In genomic region chr3:39180183-39180545, GRCh38 we compare ENCODE assay signal across 8 cellular contexts. TPM values are rescaled to one million over a fixed set of nuclear protein-coding genes. Genes with fewer than 3 reads are reported as not detected.
DNase-seq lines count a peak whose midpoint lies in the region; ATAC-seq, FAIRE-seq and TF ChIP-seq lines count a peak whose summit lies in the region.

No MANE protein-coding gene starts in this region.

- H3K4me1 ChIP-seq in heart left ventricle: peaks cover 3 to 78% (median 42%) of the 10 kb centered on the region in 12 donors
- peaks cover 12% of the 10 kb centered on the region for H3K4me1 ChIP-seq in GM12878 (ENCODE audit: control insufficient read depth, insufficient read depth, low read length)
- H3K4me1 ChIP-seq in upper lobe of right lung: peaks cover 43% of the 10 kb centered on the region

- intact Hi-C loops in heart left ventricle (cut with DNase I) (loop anchor here in 8 of 10 donors (1.0 to 10.0 kb wide), 7 partner anchors 38 to 205 kb away; partner anchors contain the start of genes GORASP1 (in 4 of the 8), TTC21A (in 4 of the 8) and SLC25A38 (in 1 of the 8)), left cardiac atrium (cut with DNase I) (loop anchor here in 1 of 2 donors (5.0 kb wide), 1 partner anchor 38 kb away; no protein-coding TSS in a partner anchor), GM12878 (cut with micrococcal nuclease; ENCODE audit: unreplicated experiment) (loop anchor here (2.0 kb wide), 1 partner anchor 79 kb away; no protein-coding TSS in a partner anchor), upper lobe of right lung (cut with DNase I) (no loop called here), posterior vena cava (cut with DNase I) (no loop called here)

- H3K9ac ChIP-seq in GM12878 (ENCODE audit: control insufficient read depth, insufficient read depth, low read length): no peak overlapping the region

- peaks cover 28% of the 10 kb centered on the region for H3K4me1 Mint-ChIP-seq in memory B cell

- H3K79me2 ChIP-seq in GM12878 (ENCODE audit: control insufficient read depth, insufficient read depth, low read length): no peaks in the 10 kb centered on the region

- peak overlapping the region; percentile 88 for H3K27ac Mint-ChIP-seq in memory B cell

- POLR2A ChIA-PET in GM12878 (lab: Charles Lee): interaction anchor here (0.6 kb wide), 1 partner anchor 33 kb away, joined by 3 read pairs; no protein-coding TSS in a partner anchor

- in situ Hi-C loops in GM12878 (cut with MboI): no loop called here

- H3K9me3 ChIP-seq in heart left ventricle: no peaks in the 10 kb centered on the region
- H3K9me3 ChIP-seq in GM12878 (replicated peaks; ENCODE audit: control insufficient read depth, insufficient read depth, low read length): no peaks in the 10 kb centered on the region
- H3K9me3 ChIP-seq in upper lobe of right lung: no peaks in the 10 kb centered on the region

- no peaks in the 10 kb centered on the region for H3K36me3 Mint-ChIP-seq in memory B cell

- no TSS peak for BruUV-seq in GM12878 (replicated peaks; lab: Mats Ljungman, UMichigan)

- H4K20me1 ChIP-seq in GM12878 (ENCODE audit: control insufficient read depth, insufficient read depth): no peaks in the 10 kb centered on the region

- no peak overlapping the region for H2AFZ ChIP-seq in GM12878 (ENCODE audit: control insufficient read depth, low read depth, low read length)

- no peak for TF ChIP-seq RAD21 in GM12878 (IDR thresholded peaks at IDR 0.05; ENCODE audit: insufficient read depth, low read depth, low read length)

- no peak for DNase-seq in heart left ventricle
- DNase-seq in left cardiac atrium: no peak
- no peak for DNase-seq in GM12878 (ENCODE audit: low read depth, low spot score)
- DNase-seq in memory B cell (ENCODE audit: low spot score in 2 of 2): no peak
- DNase-seq in upper lobe of right lung: no peak
- DNase-seq in effector CD4-positive, alpha-beta T cell: no peak
- DNase-seq in posterior vena cava (ENCODE audit: low spot score): no peak
- DNase-seq in urothelium cell line (ENCODE audit: low spot score): no peak

- RAD21 ChIA-PET in GM12878 (lab: Charles Lee; ENCODE audit: unreplicated experiment): interaction anchor here (3.6 kb wide), 1 partner anchor 109 kb away, joined by 31 read pairs; no protein-coding TSS in a partner anchor

- H3K36me3 ChIP-seq in heart left ventricle (peaks cover 0 to 19% (median 4%) of the 10 kb centered on the region in 9 donors), GM12878 (ENCODE audit: control insufficient read depth in 2 of 2, insufficient read depth in 2 of 2, low read length in 1 of 2) (no peaks in the 10 kb centered on the region), upper lobe of right lung (no peaks in the 10 kb centered on the region)

- H3K27ac ChIP-seq in heart left ventricle: peak overlapping the region; percentile 69 to 99 (median 94)
- H3K27ac ChIP-seq in GM12878 (ENCODE audit: control insufficient read depth, insufficient read depth): no peak overlapping the region
- peak overlapping the region; percentile 71 for H3K27ac ChIP-seq in upper lobe of right lung

- SMC1A ChIA-PET in GM12878 (lab: Charles Lee; ENCODE audit: uncharacterized antibody, unreplicated experiment): interaction anchor here (0.6 to 5.2 kb wide), 3 partner anchors 10 to 108 kb away, joined by 3 to 34 read pairs (median 11); no protein-coding TSS in a partner anchor

- FAIRE-seq in GM12878 (lab: Jason Lieb, UNC) (no peak), urothelium cell line (lab: Jason Lieb, UNC) (no peak)

- 61 to 65% (median 63%) methylated on average over 3 of the region's 3 CpGs for WGBS in heart left ventricle, 4 donors
- 44% methylated on average over 3 of the region's 3 CpGs for WGBS in GM12878 (ENCODE audit: insufficient coverage, insufficient replicate concordance, low lambda C conversion rate, missing lambda C conversion rate)

- peak overlapping the region; percentile 75 for H3K4me2 ChIP-seq in GM12878 (ENCODE audit: control insufficient read depth, insufficient read depth)

- H3K4me3 Mint-ChIP-seq in memory B cell: peak overlapping the region; percentile 80

- no peak for ATAC-seq in heart left ventricle
- ATAC-seq in left cardiac atrium: no peak
- no peak for ATAC-seq in GM12878
- ATAC-seq in memory B cell (ENCODE audit: low read depth): no peak
- no peak for ATAC-seq in upper lobe of right lung

- TF ChIP-seq EP300 in GM12878 (IDR thresholded peaks at IDR 0.05; ENCODE audit: borderline replicate concordance in 1 of 2, control insufficient read depth in 1 of 2, low read depth in 2 of 2, low read length in 2 of 2): no peak

- H3K27me3 Mint-ChIP-seq in memory B cell: no peaks in the 10 kb centered on the region

- TF ChIP-seq CTCF in heart left ventricle (IDR thresholded peaks at IDR 0.05): no peak
- TF ChIP-seq CTCF in GM12878 (IDR thresholded peaks at IDR 0.05 in 2 of 3, conservative IDR thresholded peaks at IDR 0.05 in 1 of 3; ENCODE audit: control insufficient read depth in 2 of 3, extremely low read depth in 1 of 3, insufficient read depth in 1 of 3, low read depth in 3 of 3, low read length in 3 of 3): no peak
- TF ChIP-seq CTCF in upper lobe of right lung (IDR thresholded peaks at IDR 0.05): no peak

- H3K9me3 Mint-ChIP-seq in memory B cell: no peaks in the 10 kb centered on the region

- CTCF ChIA-PET in GM12878 (lab: Yijun Ruan, JAX): interaction anchor here (0.9 to 5.0 kb wide), 5 partner anchors 10 to 111 kb away, joined by 3 to 39 read pairs (median 21); no protein-coding TSS in a partner anchor

- H3K4me3 ChIP-seq in heart left ventricle (peak overlapping the region in 9 of 12 donors; percentile 30 to 53 (median 48)), GM12878 (peak overlapping the region; percentile 61; the same call in 1 of the 2 replicates), upper lobe of right lung (peak overlapping the region; percentile 34)

- TF ChIP-seq POLR2A in heart left ventricle (IDR thresholded peaks at IDR 0.05): no peak
- no peak for TF ChIP-seq POLR2A in GM12878 (IDR thresholded peaks at IDR 0.05; ENCODE audit: low read depth, low read length)

- H3K27me3 ChIP-seq in heart left ventricle: no peaks in the 10 kb centered on the region
- H3K27me3 ChIP-seq in GM12878 (replicated peaks in 1 of 2; ENCODE audit: control insufficient read depth in 2 of 2, insufficient read depth in 2 of 2, low read length in 1 of 2): no peaks in the 10 kb centered on the region
- no peaks in the 10 kb centered on the region for H3K27me3 ChIP-seq in upper lobe of right lung

TF ChIP-seq in GM12878, 131 proteins besides CTCF, POLR2A, EP300 and RAD21 (continues in another document):
- TF ChIP-seq RFX5 (IDR thresholded peaks at IDR 0.05; ENCODE audit: low read depth, low read length) (no peak), MTA3 (IDR thresholded peaks at IDR 0.05; ENCODE audit: borderline replicate concordance, low read length) (no peak), ZBED1 (IDR thresholded peaks at IDR 0.05; ENCODE audit: borderline replicate concordance) (no peak), RUNX3 (IDR thresholded peaks at IDR 0.05; ENCODE audit: low read length) (no peak), NFXL1 (IDR thresholded peaks at IDR 0.05; ENCODE audit: borderline replicate concordance) (no peak)

RNA-seq across cellular contexts. Expression of gene XIRP1, which starts 12.2 kb away (rescaled TPM):
- total RNA-seq in heart left ventricle: 1,000 to 10,000 TPM in 1 of 9 donors, 100 to 1,000 TPM in 8; 293 to 1,122 (median 530) TPM
- polyA plus RNA-seq in heart left ventricle: 100 to 1,000 TPM; 496 to 675 TPM
- 100 to 1,000 TPM; 160 to 242 TPM for total RNA-seq in left cardiac atrium
- total RNA-seq in GM12878 (2013; cell fraction: nucleolus; rRNA removed): 0.12 TPM in 1 of 2 replicates, not detected in the other
- total RNA-seq in GM12878 (2014; rRNA removed): 0.16 and 0.17 TPM in 2 replicates
- total RNA-seq in GM12878 (2014; rRNA removed; fragmentation: Illumina TruSeq; extraction: Trizol): 0.18 and 0.23 TPM in 2 replicates
- 0.38 and 0.40 TPM in 2 replicates for total RNA-seq in GM12878 (2021)
- 0.16 TPM for polyA plus RNA-seq in GM12878 (2011; ENCODE audit: low read depth)
- polyA plus RNA-seq in GM12878 (2011; rRNA removed): 0.01 and 0.03 TPM in 2 replicates
- 0.03 and 0.08 TPM in 2 replicates for polyA plus RNA-seq in GM12878 (2011; cell fraction: cytosol; rRNA removed)
- polyA plus RNA-seq in GM12878 (2011; cell fraction: nucleus; rRNA removed): 0.30 and 0.37 TPM in 2 replicates
- polyA plus RNA-seq in GM12878 (2012): 0.20 and 0.28 TPM in 2 replicates
- polyA plus RNA-seq in GM12878 (2014; fragmentation: Illumina TruSeq; extraction: Trizol): 0.14 and 0.24 TPM in 2 replicates
- polyA plus RNA-seq in GM12878 (2014; fragmentation: Nextera tagmentation; extraction: Ambion mirVana): under 1 TPM in 1 of 2 experiments, not detected in 1; 0.05 TPM
- polyA plus RNA-seq in GM12878 (2014; rRNA removed): 0.08 and 0.27 TPM in 2 replicates
- polyA plus RNA-seq in GM12878 (2016; fragmentation: Nextera tagmentation; extraction: Ambion mirVana): under 1 TPM; 0.04 to 0.05 TPM
- 0.07 and 0.21 TPM in 2 replicates for polyA minus RNA-seq in GM12878 (2011; rRNA and poly(A)+ RNA removed)
- not detected in 2 replicates for polyA minus RNA-seq in GM12878 (2011; cell fraction: cytosol; rRNA and poly(A)+ RNA removed)
- polyA minus RNA-seq in GM12878 (2011; cell fraction: nucleus; rRNA and poly(A)+ RNA removed): 0.12 and 0.29 TPM in 2 replicates
- total RNA-seq in upper lobe of right lung: not detected
- 1 to 10 TPM in 1 of 2 donors, under 1 TPM in 1; 0.23 to 7.1 TPM for total RNA-seq in posterior vena cava

RNA-seq across cellular contexts. Expression of gene CSRNP1, which starts 26.8 kb away (rescaled TPM):
- total RNA-seq in heart left ventricle: 10 to 100 TPM in 7 of 9 donors, 1 to 10 TPM in 2; 5.3 to 27.3 (median 17.2) TPM
- 10 to 100 TPM in 1 of 2 donors, 1 to 10 TPM in 1; 9.3 to 40.3 TPM for polyA plus RNA-seq in heart left ventricle
- 10 to 100 TPM; 20.5 to 41.6 TPM for total RNA-seq in left cardiac atrium
- 19.2 and 23.9 TPM in 2 replicates for total RNA-seq in GM12878 (2013; cell fraction: nucleolus; rRNA removed)
- total RNA-seq in GM12878 (2014; rRNA removed): 14.2 TPM in 2 replicates
- 6.4 and 6.7 TPM in 2 replicates for total RNA-seq in GM12878 (2014; rRNA removed; fragmentation: Illumina TruSeq; extraction: Trizol)
- 12.0 and 12.1 TPM in 2 replicates for total RNA-seq in GM12878 (2021)
- 7.8 TPM for polyA plus RNA-seq in GM12878 (2011; ENCODE audit: low read depth)
- polyA plus RNA-seq in GM12878 (2011; rRNA removed): 5.9 and 11.1 TPM in 2 replicates
- 15.2 and 18.9 TPM in 2 replicates for polyA plus RNA-seq in GM12878 (2011; cell fraction: cytosol; rRNA removed)
- polyA plus RNA-seq in GM12878 (2011; cell fraction: nucleus; rRNA removed): 18.3 and 26.2 TPM in 2 replicates
- polyA plus RNA-seq in GM12878 (2012): 17.7 and 20.8 TPM in 2 replicates
- polyA plus RNA-seq in GM12878 (2014; fragmentation: Illumina TruSeq; extraction: Trizol): 3.0 and 7.3 TPM in 2 replicates
- under 1 TPM; 0.32 to 0.77 TPM for polyA plus RNA-seq in GM12878 (2014; fragmentation: Nextera tagmentation; extraction: Ambion mirVana)
- 9.3 TPM in 2 replicates for polyA plus RNA-seq in GM12878 (2014; rRNA removed)
- 1 to 10 TPM; 4.9 to 7.0 TPM for polyA plus RNA-seq in GM12878 (2016; fragmentation: Nextera tagmentation; extraction: Ambion mirVana)
- 17.1 and 27.4 TPM in 2 replicates for polyA minus RNA-seq in GM12878 (2011; rRNA and poly(A)+ RNA removed)
- polyA minus RNA-seq in GM12878 (2011; cell fraction: cytosol; rRNA and poly(A)+ RNA removed): 6.5 and 11.8 TPM in 2 replicates
- polyA minus RNA-seq in GM12878 (2011; cell fraction: nucleus; rRNA and poly(A)+ RNA removed): 16.4 and 17.9 TPM in 2 replicates
- total RNA-seq in upper lobe of right lung: 89.3 TPM
- 10 to 100 TPM; 23.5 to 61.4 TPM for total RNA-seq in posterior vena cava

Comparison
In these comparisons a context has a peak if more than half of its experiments do, and no peak if none do; other contexts are left out.
1. RNA of gene XIRP1, which starts 12.2 kb away (total RNA-seq): 293 to 1,122 TPM in heart left ventricle and 160 to 242 TPM in left cardiac atrium; 0.23 to 7.1 TPM in posterior vena cava, 0.12 to 0.40 TPM in GM12878 and not detected in upper lobe of right lung (single experiment); every median in the first group is over 10 times any median in the second.
2. intact Hi-C loops: an anchor here in heart left ventricle (1.0 to 10.0 kb wide) and GM12878 (2.0 kb wide); none called in upper lobe of right lung and posterior vena cava.
3. Peak in every context shown above with its lines, with median percentiles within 50 percentile points of each other: H3K4me3 ChIP-seq.